Comparison of ENCODE assay signal across 9 cellular contexts in genomic region chr15:101320501-101321052, GRCh38. TPM values are rescaled to one million over a fixed set of nuclear protein-coding genes. Genes with fewer than 3 reads are reported as not detected.
A peak's percentile ranks its signal among the peaks of the same experiment; 100 is the strongest.
DNase-seq lines count a peak whose midpoint lies in the region; ATAC-seq, FAIRE-seq and TF ChIP-seq lines count a peak whose summit lies in the region.
"Had no signal": no experiment of that assay in that cellular context is flagged by ENCODE, and none has a peak within 500 bp of the region (broad histone marks: within the 10 kb centered on the region; RNA-seq: fewer than 3 reads in every experiment).

No MANE protein-coding gene starts in this region.

- peak; percentile 81 for DNase-seq in CD14-positive monocyte (ENCODE audit: low spot score)
- DNase-seq in UCSD-AML1 (lab: John Stamatoyannopoulos, UW; ENCODE audit: unreplicated experiment), result peak; percentile 68
- DNase-seq in GM12878 (ENCODE audit: low read depth, low spot score), result no peak
- DNase-seq in mucosa of gallbladder (ENCODE audit: low spot score), result peak; percentile 54
- peak; percentile 48 to 74 for DNase-seq in stimulated activated naive CD8-positive, alpha-beta T cell treated with anti-CD3 and anti-CD28 coated beads, Interleukin-15, amount 100 ng/mL, for 72 hours
- DNase-seq in dedifferentiated amniotic fluid mesenchymal stem cell (ENCODE audit: extremely low spot score), result no peak
- DNase-seq in RCC 7860 (ENCODE audit: low spot score), result no peak

- H3K4me1 Mint-ChIP-seq in CD14-positive monocyte, result peaks cover 16% of the 10 kb centered on the region
- H3K4me1 Mint-ChIP-seq in stimulated activated naive CD8-positive, alpha-beta T cell treated with anti-CD3 and anti-CD28 coated beads, Interleukin-15, amount 100 ng/mL, for 72 hours, result peaks cover 26% of the 10 kb centered on the region

- peaks cover 4 to 6% of the 10 kb centered on the region in 2 experiments for H3K27me3 ChIP-seq in GM12878 (replicated peaks in 1 of 2; ENCODE audit: control insufficient read depth in 2 of 2, insufficient read depth in 2 of 2, low read length in 1 of 2)

- in situ Hi-C loops in GM12878 (cut with MboI), result no loop called here

- RAD21 ChIA-PET in GM12878 (lab: Charles Lee; ENCODE audit: unreplicated experiment), result no interaction called here

- POLR2A ChIA-PET in GM12878 (lab: Charles Lee), result no interaction called here

- H3K79me2 ChIP-seq in GM12878 (ENCODE audit: control insufficient read depth, insufficient read depth, low read length), result no peaks in the 10 kb centered on the region

- WGBS in GM12878 (ENCODE audit: insufficient coverage, insufficient replicate concordance, low lambda C conversion rate, missing lambda C conversion rate), result 3% methylated on average over 21 of the region's 21 CpGs

- SMC1A ChIA-PET in GM12878 (lab: Charles Lee; ENCODE audit: uncharacterized antibody, unreplicated experiment), result no interaction called here

- no TSS peak for BruUV-seq in GM12878 (replicated peaks; lab: Mats Ljungman, UMichigan)

- peaks cover 0 to 2% of the 10 kb centered on the region in 2 donors for H3K36me3 Mint-ChIP-seq in CD14-positive monocyte

- intact Hi-C loops in CD14-positive monocyte (cut with micrococcal nuclease) (no loop called here), GM12878 (cut with micrococcal nuclease; ENCODE audit: unreplicated experiment) (no loop called here)

- TF ChIP-seq EP300 in GM12878 (IDR thresholded peaks at IDR 0.05; ENCODE audit: borderline replicate concordance in 1 of 2, control insufficient read depth in 1 of 2, low read depth in 2 of 2, low read length in 2 of 2), result no peak

- no peak overlapping the region for H3K4me3 ChIP-seq in GM12878

- H3K9me3 ChIP-seq in GM12878 (replicated peaks; ENCODE audit: control insufficient read depth, insufficient read depth, low read length), result no peaks in the 10 kb centered on the region

- ATAC-seq in HG02623 (IDR thresholded peaks at IDR 0.05; ENCODE audit: unreplicated experiment) (peak; percentile 43), GM12878 (peak; percentile 72)
- peak; percentile 95 for ATAC-seq in stimulated activated naive CD8-positive, alpha-beta T cell treated with anti-CD3 and anti-CD28 coated beads, Interleukin-15, amount 100 ng/mL, for 72 hours

- H3K27ac ChIP-seq in GM12878 (ENCODE audit: control insufficient read depth, insufficient read depth), result no peak overlapping the region

- no peaks in the 10 kb centered on the region for H3K36me3 ChIP-seq in GM12878 (ENCODE audit: control insufficient read depth in 2 of 2, insufficient read depth in 2 of 2, low read length in 1 of 2)

- H4K20me1 ChIP-seq in GM12878 (ENCODE audit: control insufficient read depth, insufficient read depth), result no peaks in the 10 kb centered on the region

- no peak overlapping the region for H3K9ac ChIP-seq in GM12878 (ENCODE audit: control insufficient read depth, insufficient read depth, low read length)

- H3K27ac Mint-ChIP-seq in CD14-positive monocyte, result peak overlapping the region; percentile 79 to 92 (median 88)
- H3K27ac Mint-ChIP-seq in stimulated activated naive CD8-positive, alpha-beta T cell treated with anti-CD3 and anti-CD28 coated beads, Interleukin-15, amount 100 ng/mL, for 72 hours, result peak overlapping the region; percentile 94

- peak overlapping the region; percentile 73 to 95 for H3K4me3 Mint-ChIP-seq in CD14-positive monocyte
- H3K4me3 Mint-ChIP-seq in stimulated activated naive CD8-positive, alpha-beta T cell treated with anti-CD3 and anti-CD28 coated beads, Interleukin-15, amount 100 ng/mL, for 72 hours, result peak overlapping the region; percentile 86 to 91

- H3K4me1 ChIP-seq in GM12878 (ENCODE audit: control insufficient read depth, insufficient read depth, low read length), result no peaks in the 10 kb centered on the region

- CTCF ChIA-PET in GM12878 (lab: Yijun Ruan, JAX), result interaction anchor here (1.7 kb wide), 1 partner anchor 321 kb away, joined by 6 read pairs; no protein-coding TSS in a partner anchor

- no peak for FAIRE-seq in GM12878 (lab: Jason Lieb, UNC)
- no peak for FAIRE-seq in RCC 7860 (lab: Jason Lieb, UNC)
- FAIRE-seq: endometrium had no signal

- peaks cover 0 to 5% (median 2%) of the 10 kb centered on the region in 7 donors for H3K9me3 Mint-ChIP-seq in CD14-positive monocyte
- peaks cover 0 to 7% of the 10 kb centered on the region in 2 donors for H3K9me3 Mint-ChIP-seq in stimulated activated naive CD8-positive, alpha-beta T cell treated with anti-CD3 and anti-CD28 coated beads, Interleukin-15, amount 100 ng/mL, for 72 hours

- TF ChIP-seq CTCF in CD14-positive monocyte (IDR thresholded peaks at IDR 0.05) (peak; percentile 81), GM12878 (IDR thresholded peaks at IDR 0.05 in 2 of 3, conservative IDR thresholded peaks at IDR 0.05 in 1 of 3; ENCODE audit: control insufficient read depth in 2 of 3, extremely low read depth in 1 of 3, insufficient read depth in 1 of 3, low read depth in 3 of 3, low read length in 3 of 3) (peak in 1 of 3 experiments; percentile 24; a peak in 1 of 6 replicates)

- TF ChIP-seq POLR2A in GM12878 (IDR thresholded peaks at IDR 0.05; ENCODE audit: low read depth, low read length), result peak; percentile 38; the same call in 1 of the 2 replicates

- peaks cover 20 to 52% (median 28%) of the 10 kb centered on the region in 3 donors for H3K27me3 Mint-ChIP-seq in CD14-positive monocyte (ENCODE audit: low read depth in 3 of 3)
- peaks cover under 1% of the 10 kb centered on the region for H3K27me3 Mint-ChIP-seq in stimulated activated naive CD8-positive, alpha-beta T cell treated with anti-CD3 and anti-CD28 coated beads, Interleukin-15, amount 100 ng/mL, for 72 hours

- no peak overlapping the region for H3K4me2 ChIP-seq in GM12878 (ENCODE audit: control insufficient read depth, insufficient read depth)

- peak overlapping the region; percentile 63 for H2AFZ ChIP-seq in GM12878 (ENCODE audit: control insufficient read depth, low read depth, low read length)

- TF ChIP-seq RAD21 in GM12878 (IDR thresholded peaks at IDR 0.05; ENCODE audit: insufficient read depth, low read depth, low read length), result no peak

TF ChIP-seq in GM12878, 131 proteins besides CTCF, POLR2A, EP300 and RAD21 (continues in another document):
- TF ChIP-seq TBL1XR1 (IDR thresholded peaks at IDR 0.05; ENCODE audit: low read depth, low read length), result no peak
- TF ChIP-seq PML (IDR thresholded peaks at IDR 0.05; ENCODE audit: low read length), result no peak
- TF ChIP-seq NR2C1 (IDR thresholded peaks at IDR 0.05), result no peak
- no peak for TF ChIP-seq ZNF207 (IDR thresholded peaks at IDR 0.05; ENCODE audit: borderline replicate concordance)

RNA-seq across cellular contexts. Expression of gene SNRPA1, which starts 25.5 kb away (rescaled TPM):
- 10 to 100 TPM; 23.8 to 35.4 TPM for polyA plus RNA-seq in CD14-positive monocyte
- 112 TPM in 2 replicates for total RNA-seq in GM12878 (2013; cell fraction: nucleolus; rRNA removed)
- total RNA-seq in GM12878 (2014; rRNA removed), result 88.4 and 95.1 TPM in 2 replicates
- total RNA-seq in GM12878 (2014; rRNA removed; fragmentation: Illumina TruSeq; extraction: Trizol), result 54.3 and 59.9 TPM in 2 replicates
- total RNA-seq in GM12878 (2021), result 117 and 126 TPM in 2 replicates
- polyA plus RNA-seq in GM12878 (2011; ENCODE audit: low read depth), result 149 TPM
- polyA plus RNA-seq in GM12878 (2011; rRNA removed), result 267 and 344 TPM in 2 replicates
- 146 and 176 TPM in 2 replicates for polyA plus RNA-seq in GM12878 (2011; cell fraction: cytosol; rRNA removed)
- 172 and 183 TPM in 2 replicates for polyA plus RNA-seq in GM12878 (2011; cell fraction: nucleus; rRNA removed)
- 111 and 176 TPM in 2 replicates for polyA plus RNA-seq in GM12878 (2012)
- 138 and 154 TPM in 2 replicates for polyA plus RNA-seq in GM12878 (2014; fragmentation: Illumina TruSeq; extraction: Trizol)
- polyA plus RNA-seq in GM12878 (2014; fragmentation: Nextera tagmentation; extraction: Ambion mirVana), result 100 to 1,000 TPM; 174 to 238 TPM
- 123 and 149 TPM in 2 replicates for polyA plus RNA-seq in GM12878 (2014; rRNA removed)
- polyA plus RNA-seq in GM12878 (2016; fragmentation: Nextera tagmentation; extraction: Ambion mirVana), result 100 to 1,000 TPM; 240 to 258 TPM
- 55.1 and 81.8 TPM in 2 replicates for polyA minus RNA-seq in GM12878 (2011; rRNA and poly(A)+ RNA removed)
- polyA minus RNA-seq in GM12878 (2011; cell fraction: cytosol; rRNA and poly(A)+ RNA removed), result 42.9 and 46.5 TPM in 2 replicates
- polyA minus RNA-seq in GM12878 (2011; cell fraction: nucleus; rRNA and poly(A)+ RNA removed), result 27.8 and 38.6 TPM in 2 replicates
- 33.2 TPM for total RNA-seq in mucosa of gallbladder

RNA-seq across cellular contexts. Expression of gene SELENOS, which starts 43.3 kb away (rescaled TPM):
- 10 to 100 TPM; 51.6 to 70.2 TPM for polyA plus RNA-seq in CD14-positive monocyte
- 50.5 and 66.2 TPM in 2 replicates for total RNA-seq in GM12878 (2013; cell fraction: nucleolus; rRNA removed)
- 30.7 and 36.4 TPM in 2 replicates for total RNA-seq in GM12878 (2014; rRNA removed)
- total RNA-seq in GM12878 (2014; rRNA removed; fragmentation: Illumina TruSeq; extraction: Trizol), result 35.7 and 37.8 TPM in 2 replicates
- 29.0 and 33.4 TPM in 2 replicates for total RNA-seq in GM12878 (2021)
- 37.2 TPM for polyA plus RNA-seq in GM12878 (2011; ENCODE audit: low read depth)
- 62.9 and 73.8 TPM in 2 replicates for polyA plus RNA-seq in GM12878 (2011; rRNA removed)
- 43.7 and 45.0 TPM in 2 replicates for polyA plus RNA-seq in GM12878 (2011; cell fraction: cytosol; rRNA removed)
- polyA plus RNA-seq in GM12878 (2011; cell fraction: nucleus; rRNA removed), result 30.2 and 33.3 TPM in 2 replicates
- polyA plus RNA-seq in GM12878 (2012), result 42.4 and 44.3 TPM in 2 replicates
- 34.9 and 35.8 TPM in 2 replicates for polyA plus RNA-seq in GM12878 (2014; fragmentation: Illumina TruSeq; extraction: Trizol)
- 10 to 100 TPM; 25.8 to 36.7 TPM for polyA plus RNA-seq in GM12878 (2014; fragmentation: Nextera tagmentation; extraction: Ambion mirVana)
- polyA plus RNA-seq in GM12878 (2014; rRNA removed), result 39.4 and 48.7 TPM in 2 replicates
- 10 to 100 TPM; 87.9 to 90.1 TPM for polyA plus RNA-seq in GM12878 (2016; fragmentation: Nextera tagmentation; extraction: Ambion mirVana)
- polyA minus RNA-seq in GM12878 (2011; rRNA and poly(A)+ RNA removed), result 27.9 and 31.7 TPM in 2 replicates
- polyA minus RNA-seq in GM12878 (2011; cell fraction: cytosol; rRNA and poly(A)+ RNA removed), result 7.9 and 8.7 TPM in 2 replicates
- polyA minus RNA-seq in GM12878 (2011; cell fraction: nucleus; rRNA and poly(A)+ RNA removed), result 25.0 and 38.4 TPM in 2 replicates
- 74.7 TPM for total RNA-seq in mucosa of gallbladder

Comparison
In these comparisons a context has a peak if more than half of its experiments do, and no peak if none do; other contexts are left out.
1. DNase-seq: peak in CD14-positive monocyte (single experiment), UCSD-AML1 (single experiment), mucosa of gallbladder (single experiment) and stimulated activated naive CD8-positive, alpha-beta T cell treated with anti-CD3 and anti-CD28 coated beads, Interleukin-15, amount 100 ng/mL, for 72 hours (2 of 2); none in GM12878 (single experiment), dedifferentiated amniotic fluid mesenchymal stem cell (single experiment) and RCC 7860 (single experiment).
2. ATAC-seq: peak in every context shown above with its lines; median percentile 95 in stimulated activated naive CD8-positive, alpha-beta T cell treated with anti-CD3 and anti-CD28 coated beads, Interleukin-15, amount 100 ng/mL, for 72 hours; 72 in GM12878; 43 in HG02623.